8 cellular contexts compared by ENCODE assay signal in genomic region chr3:43105597-43106292, GRCh38. TPM values are rescaled to one million over a fixed set of nuclear protein-coding genes. Genes with fewer than 3 reads are reported as not detected.
A peak's percentile ranks its signal among the peaks of the same experiment; 100 is the strongest.
DNase-seq lines count a peak whose midpoint lies in the region; ATAC-seq and TF ChIP-seq lines count a peak whose summit lies in the region.

Gene POMGNT2 (minus strand): TSS chr3:43106079. CDS start chr3:43081431, 24,648 bp downstream.

- no peak within 1 kb of the TSS for H3K23ac ChIP-seq in trophoblast cell (ENCODE audit: low read length)

- H3K9ac ChIP-seq in ES-I3 (ENCODE audit: low read depth, low read length) (peak within 1 kb of the TSS; percentile 86), trophoblast cell (ENCODE audit: low read length) (peak within 1 kb of the TSS; percentile 57)

- H2BK120ac ChIP-seq in trophoblast cell (ENCODE audit: insufficient read depth, low read length, poor library complexity), result peak within 1 kb of the TSS; percentile 18

- peak; percentile 78 for DNase-seq in NCI-H1092 treated with DMSO at 0.1 percent for 48 hours (lab: John Stamatoyannopoulos, UW)
- DNase-seq in T-helper 1 cell, result peak; percentile 76 to 86 (median 80)
- peak; percentile 90 to 95 (median 93) for DNase-seq in adrenal gland
- peak; percentile 91 to 95 (median 93) for DNase-seq in heart left ventricle
- peak; percentile 88 to 96 for DNase-seq in trophoblast cell
- peak; percentile 90 to 93 for DNase-seq in tibial artery

- ATAC-seq in HG02571 (IDR thresholded peaks at IDR 0.05; ENCODE audit: unreplicated experiment) (peak; percentile 72), heart left ventricle (peak; percentile 89 to 98 (median 97))

- H3K27me3 ChIP-seq in adrenal gland (no peaks in the 10 kb centered on the region), heart left ventricle (no peaks in the 10 kb centered on the region), trophoblast cell (ENCODE audit: insufficient read depth, low read length) (no peaks in the 10 kb centered on the region), tibial artery (no peaks in the 10 kb centered on the region)

- peak within 1 kb of the TSS in 3 of 4 donors; percentile 26 to 79 (median 66) for H3K4me3 ChIP-seq in adrenal gland
- H3K4me3 ChIP-seq in heart left ventricle, result peak within 1 kb of the TSS; percentile 73 to 97 (median 92)
- peak within 1 kb of the TSS; percentile 82 for H3K4me3 ChIP-seq in trophoblast cell (ENCODE audit: low read depth, low read length)
- peak within 1 kb of the TSS; percentile 80 to 89 for H3K4me3 ChIP-seq in tibial artery

- H3K4me2 ChIP-seq in trophoblast cell (ENCODE audit: low read length), result peak within 1 kb of the TSS; percentile 83

- H2BK5ac ChIP-seq in trophoblast cell (ENCODE audit: low read depth, low read length, poor library complexity), result no peak within 1 kb of the TSS

- intact Hi-C loops in adrenal gland (cut with DNase I) (no loop called here), heart left ventricle (cut with DNase I) (no loop called here), tibial artery (cut with DNase I; ENCODE audit: low total_unique reads) (loop anchor here (10.0 kb wide), 1 partner anchor 411 kb away; no protein-coding TSS in a partner anchor)

- H4K8ac ChIP-seq in trophoblast cell (ENCODE audit: low read depth, low read length), result peak within 1 kb of the TSS; percentile 91

- peak within 1 kb of the TSS; percentile 63 for H3K18ac ChIP-seq in trophoblast cell (ENCODE audit: low read length)

- peaks cover 3% of the 10 kb centered on the region for H3K79me2 ChIP-seq in trophoblast cell (ENCODE audit: control insufficient read depth, insufficient read depth, low read length, poor library complexity)

- WGBS in adrenal gland, 4 donors, result 0% methylated on average over 11 to 71 of the region's 71 CpGs
- WGBS in heart left ventricle, 4 donors, result 0 to 1% (median 1%) methylated on average over 9 to 71 of the region's 71 CpGs
- WGBS in trophoblast cell (ENCODE audit: extremely low coverage, insufficient coverage, insufficient read length), result no CpG with 5 or more reads among the region's 71 CpGs

- peak within 1 kb of the TSS; percentile 59 for H2AFZ ChIP-seq in trophoblast cell (ENCODE audit: insufficient read depth, low read length, poor library complexity)

- peaks cover 2% of the 10 kb centered on the region for H3K79me1 ChIP-seq in trophoblast cell (ENCODE audit: low read length)

- H3K27ac ChIP-seq in adrenal gland, result peak within 1 kb of the TSS in 3 of 5 donors; percentile 41 to 68 (median 62)
- H3K27ac ChIP-seq in heart left ventricle, result peak within 1 kb of the TSS in 9 of 12 donors; percentile 24 to 79 (median 66)
- no peak within 1 kb of the TSS for H3K27ac ChIP-seq in trophoblast cell (ENCODE audit: low read depth, low read length)
- peak within 1 kb of the TSS; percentile 69 to 74 for H3K27ac ChIP-seq in tibial artery

- no peak within 1 kb of the TSS for H2BK12ac ChIP-seq in trophoblast cell (ENCODE audit: low read length)

- no peak for TF ChIP-seq CTCF in adrenal gland (IDR thresholded peaks at IDR 0.05)
- TF ChIP-seq CTCF in heart left ventricle (IDR thresholded peaks at IDR 0.05), result peak in 3 of 12 donors; percentile 9 to 30 (median 21)
- TF ChIP-seq CTCF in tibial artery (IDR thresholded peaks at IDR 0.05), result no peak

- H3K14ac ChIP-seq in trophoblast cell (ENCODE audit: low read length), result peak within 1 kb of the TSS; percentile 23

- H3K9me3 ChIP-seq in ES-I3 (ENCODE audit: control insufficient read depth, insufficient read depth, low read length) (no peaks in the 10 kb centered on the region), adrenal gland (replicated peaks in 1 of 3) (no peaks in the 10 kb centered on the region), heart left ventricle (no peaks in the 10 kb centered on the region), trophoblast cell (ENCODE audit: insufficient read depth, low read depth, low read length) (no peaks in the 10 kb centered on the region), tibial artery (no peaks in the 10 kb centered on the region)

- peak within 1 kb of the TSS; percentile 20 for H4K91ac ChIP-seq in trophoblast cell (ENCODE audit: low read depth, low read length)

- no peak within 1 kb of the TSS for H3K4ac ChIP-seq in trophoblast cell (ENCODE audit: low read depth, low read length)

- H4K12ac ChIP-seq in trophoblast cell (ENCODE audit: low read depth, low read length), result peak within 1 kb of the TSS; percentile 21

- H3K4me1 ChIP-seq in ES-I3 (ENCODE audit: insufficient read depth, low read length), result no peaks in the 10 kb centered on the region
- H3K4me1 ChIP-seq in adrenal gland (replicated peaks in 1 of 2), result peaks cover 4 to 17% of the 10 kb centered on the region in 2 donors
- H3K4me1 ChIP-seq in heart left ventricle, result peaks cover 0 to 32% (median 15%) of the 10 kb centered on the region in 12 donors
- H3K4me1 ChIP-seq in trophoblast cell (ENCODE audit: control insufficient read depth in 1 of 2, insufficient read depth in 2 of 2, low read length in 2 of 2), result peaks cover 0 to 6% of the 10 kb centered on the region in 2 experiments
- H3K4me1 ChIP-seq in tibial artery, result peaks cover 0 to 18% (median 6%) of the 10 kb centered on the region in 4 donors

- H3K36me3 ChIP-seq in ES-I3 (ENCODE audit: insufficient read depth, low read length), result no peaks in the 10 kb centered on the region
- no peaks in the 10 kb centered on the region for H3K36me3 ChIP-seq in adrenal gland (replicated peaks in 1 of 2)
- no peaks in the 10 kb centered on the region for H3K36me3 ChIP-seq in heart left ventricle
- H3K36me3 ChIP-seq in trophoblast cell (ENCODE audit: control insufficient read depth in 1 of 2, insufficient read depth in 2 of 2, low read length in 2 of 2), result no peaks in the 10 kb centered on the region
- H3K36me3 ChIP-seq in tibial artery, result no peaks in the 10 kb centered on the region

- TF ChIP-seq POLR2A in adrenal gland (IDR thresholded peaks at IDR 0.05) (peak; percentile 21 to 63), heart left ventricle (IDR thresholded peaks at IDR 0.05) (peak in 1 of 2 donors; percentile 73)

- H2AK5ac ChIP-seq in trophoblast cell (ENCODE audit: low read length), result no peak within 1 kb of the TSS

RNA-seq across cellular contexts. Expression of gene POMGNT2, which starts in this region (rescaled TPM):
- 10 to 100 TPM; 14.5 to 44.9 (median 25.0) TPM for total RNA-seq in adrenal gland
- polyA plus RNA-seq in adrenal gland, result 10 to 100 TPM in 2 of 3 donors, 1 to 10 TPM in 1; 6.5 to 17.6 (median 10.0) TPM
- total RNA-seq in heart left ventricle, result 10 to 100 TPM; 13.8 to 36.0 (median 18.5) TPM
- polyA plus RNA-seq in heart left ventricle, result 10 to 100 TPM in 1 of 2 donors, 1 to 10 TPM in 1; 9.1 to 22.4 TPM
- 7.0 and 7.2 TPM in 2 replicates for polyA plus RNA-seq in trophoblast cell (2013)
